Comparison of ENCODE assay signal across 8 cellular contexts in the genomic region with DNA sequence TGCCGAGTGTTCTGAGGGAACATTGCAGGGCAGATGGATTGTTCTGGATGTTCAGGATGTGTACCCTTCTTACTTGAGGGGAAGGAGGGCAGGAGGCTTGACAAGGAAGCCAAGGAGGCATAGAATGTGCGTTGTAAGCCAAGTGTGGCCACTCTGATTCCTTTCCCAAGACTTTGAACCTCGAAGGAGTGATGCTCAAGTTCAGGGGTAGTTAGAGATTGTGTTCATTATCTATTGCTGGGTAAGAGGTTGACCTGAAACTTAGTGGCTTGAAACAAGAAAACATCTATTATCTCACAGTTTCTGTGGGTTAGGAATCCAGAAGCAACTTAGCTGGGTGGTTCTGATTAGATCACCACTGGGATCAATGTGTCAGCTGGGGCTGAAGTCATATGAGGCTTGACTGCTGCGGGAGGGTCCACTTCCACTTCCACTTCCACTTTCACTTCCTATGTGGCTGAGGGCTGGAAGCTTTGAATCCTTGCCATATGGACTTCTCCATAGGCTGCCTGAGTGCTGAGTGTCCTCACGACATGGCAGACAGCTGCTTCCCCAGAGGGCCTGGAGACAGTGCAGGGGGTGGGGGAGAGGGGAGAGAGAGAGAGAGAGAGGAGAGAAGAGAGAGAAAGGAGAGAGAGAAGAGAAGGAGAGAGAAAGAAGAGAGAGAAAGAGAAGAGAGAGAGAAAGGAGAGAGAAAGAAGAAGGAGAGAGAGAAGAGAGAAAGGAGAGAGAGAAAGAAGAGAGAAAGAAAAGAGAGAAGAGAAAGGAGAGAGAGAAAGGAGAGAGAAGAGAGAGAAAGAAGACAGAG. TPM values are rescaled to one million over a fixed set of nuclear protein-coding genes. Genes with fewer than 3 reads are reported as not detected.
DNase-seq lines count a peak whose midpoint lies in the region; ATAC-seq and TF ChIP-seq lines count a peak whose summit lies in the region.

No MANE protein-coding gene starts in this region.

- no peaks in the 10 kb centered on the region for H3K36me3 ChIP-seq in effector memory CD4-positive, alpha-beta T cell (ENCODE audit: control insufficient read depth, insufficient read depth, low read length)

- DNase-seq in T-helper 2 cell treated with Interferon-gamma antibody and Interleukin-4, amounts not matched to agents 5 μg/mL and 100 μg/mL, for 36 hours (ENCODE audit: low spot score), result peak; percentile 23
- no peak for DNase-seq in natural killer cell treated with Interleukin-12 subunit alpha and Interleukin-12 subunit beta and Interleukin-15 and Interleukin-18, amount 100 ng/mL, for 72 hours (ENCODE audit: low spot score)
- DNase-seq in effector memory CD4-positive, alpha-beta T cell, result no peak
- DNase-seq in RWPE1 (ENCODE audit: low spot score) (no peak), HEK293T (ENCODE audit: extremely low spot score) (no peak), LoVo (ENCODE audit: low spot score) (no peak)

- CTCF ChIA-PET in RWPE1 (lab: Yijun Ruan, JAX) (interaction anchor here (0.6 to 1.8 kb wide), 3 partner anchors 22 to 458 kb away, joined by 3 to 7 read pairs (median 4); no protein-coding TSS in a partner anchor), HEK293T (lab: Yijun Ruan, JAX) (interaction anchor here (0.5 kb wide), 1 partner anchor 241 kb away, joined by 3 read pairs; no protein-coding TSS in a partner anchor)

- peaks cover 7% of the 10 kb centered on the region for H3K27me3 ChIP-seq in effector memory CD4-positive, alpha-beta T cell (replicated peaks; ENCODE audit: control insufficient read depth, insufficient read depth, low read length, poor library complexity, severe bottlenecking)

- H3K4me1 Mint-ChIP-seq in T-helper 2 cell treated with Interferon-gamma antibody and Interleukin-4, amounts not matched to agents 5 μg/mL and 100 μg/mL, for 36 hours (ENCODE audit: low read depth), result peaks cover 6% of the 10 kb centered on the region
- H3K4me1 Mint-ChIP-seq in natural killer cell treated with Interleukin-12 subunit alpha and Interleukin-12 subunit beta and Interleukin-15 and Interleukin-18, amount 100 ng/mL, for 72 hours (ENCODE audit: low read depth in 2 of 2), result peaks cover 16 to 17% of the 10 kb centered on the region in 2 donors

- POLR2A ChIA-PET in RWPE1 (lab: Yijun Ruan, JAX; ENCODE audit: low non-redundant PET) (interaction anchor here (0.5 kb wide), 1 partner anchor 764 kb away, joined by 3 read pairs; no protein-coding TSS in a partner anchor), HEK293T (lab: Yijun Ruan, JAX) (no interaction called here)

- H3K4me3 ChIP-seq in effector memory CD4-positive, alpha-beta T cell (ENCODE audit: insufficient read depth, low read depth, low read length, poor library complexity, severe bottlenecking), result no peak overlapping the region

- peaks cover 49% of the 10 kb centered on the region for H3K27me3 Mint-ChIP-seq in T-helper 2 cell treated with Interferon-gamma antibody and Interleukin-4, amounts not matched to agents 5 μg/mL and 100 μg/mL, for 36 hours (ENCODE audit: low read depth)
- peaks cover 38 to 82% of the 10 kb centered on the region in 2 donors for H3K27me3 Mint-ChIP-seq in natural killer cell treated with Interleukin-12 subunit alpha and Interleukin-12 subunit beta and Interleukin-15 and Interleukin-18, amount 100 ng/mL, for 72 hours

- no peak overlapping the region for H3K27ac ChIP-seq in effector memory CD4-positive, alpha-beta T cell (ENCODE audit: insufficient read depth, low read length, poor library complexity, severe bottlenecking)
- H3K27ac ChIP-seq in RWPE1, result no peak overlapping the region

- peak; percentile 27 for ATAC-seq in GM18520 (IDR thresholded peaks at IDR 0.05; ENCODE audit: unreplicated experiment)
- peak; percentile 42 for ATAC-seq in HG02642 (IDR thresholded peaks at IDR 0.05; ENCODE audit: poor library complexity, unreplicated experiment)
- ATAC-seq in natural killer cell treated with Interleukin-12 subunit alpha and Interleukin-12 subunit beta and Interleukin-15 and Interleukin-18, amount 100 ng/mL, for 72 hours, result peak; percentile 57 to 79

- no peaks in the 10 kb centered on the region for H3K9me3 ChIP-seq in effector memory CD4-positive, alpha-beta T cell (ENCODE audit: control insufficient read depth, low read length)

- H3K36me3 Mint-ChIP-seq in T-helper 2 cell treated with Interferon-gamma antibody and Interleukin-4, amounts not matched to agents 5 μg/mL and 100 μg/mL, for 36 hours (ENCODE audit: low read depth), result no peaks in the 10 kb centered on the region
- H3K36me3 Mint-ChIP-seq in natural killer cell treated with Interleukin-12 subunit alpha and Interleukin-12 subunit beta and Interleukin-15 and Interleukin-18, amount 100 ng/mL, for 72 hours, result no peaks in the 10 kb centered on the region

- TF ChIP-seq CTCF in RWPE1 (conservative IDR thresholded peaks at IDR 0.05; ENCODE audit: low read depth), result no peak

- no peaks in the 10 kb centered on the region for H3K9me3 Mint-ChIP-seq in T-helper 2 cell treated with Interferon-gamma antibody and Interleukin-4, amounts not matched to agents 5 μg/mL and 100 μg/mL, for 36 hours
- H3K9me3 Mint-ChIP-seq in natural killer cell treated with Interleukin-12 subunit alpha and Interleukin-12 subunit beta and Interleukin-15 and Interleukin-18, amount 100 ng/mL, for 72 hours, result no peaks in the 10 kb centered on the region

- no peak overlapping the region for H3K4me3 Mint-ChIP-seq in T-helper 2 cell treated with Interferon-gamma antibody and Interleukin-4, amounts not matched to agents 5 μg/mL and 100 μg/mL, for 36 hours
- H3K4me3 Mint-ChIP-seq in natural killer cell treated with Interleukin-12 subunit alpha and Interleukin-12 subunit beta and Interleukin-15 and Interleukin-18, amount 100 ng/mL, for 72 hours, result no peak overlapping the region

- H3K27ac Mint-ChIP-seq in T-helper 2 cell treated with Interferon-gamma antibody and Interleukin-4, amounts not matched to agents 5 μg/mL and 100 μg/mL, for 36 hours, result no peak overlapping the region
- peak overlapping the region in 1 of 2 donors; percentile 5 for H3K27ac Mint-ChIP-seq in natural killer cell treated with Interleukin-12 subunit alpha and Interleukin-12 subunit beta and Interleukin-15 and Interleukin-18, amount 100 ng/mL, for 72 hours

- no peaks in the 10 kb centered on the region for H3K4me1 ChIP-seq in effector memory CD4-positive, alpha-beta T cell (ENCODE audit: control insufficient read depth, insufficient read depth, low read length, poor library complexity, severe bottlenecking)

TF ChIP-seq in HEK293T, 16 proteins besides CTCF, POLR2A, EP300 and RAD21:
- TF ChIP-seq FOXA1 (IDR thresholded peaks at IDR 0.05) (no peak), SUZ12 (IDR thresholded peaks at IDR 0.05) (no peak), FOXM1 (IDR thresholded peaks at IDR 0.05; ENCODE audit: borderline replicate concordance) (no peak), NFRKB (IDR thresholded peaks at IDR 0.05) (no peak), LEF1 (IDR thresholded peaks at IDR 0.05; ENCODE audit: borderline replicate concordance) (no peak), L3MBTL2 (conservative IDR thresholded peaks at IDR 0.05) (no peak), ELF4 (IDR thresholded peaks at IDR 0.05) (no peak)

RNA-seq across cellular contexts. Expression of a gene that starts 6.9 kb away (rescaled TPM):
- total RNA-seq in natural killer cell treated with Interleukin-12 subunit alpha and Interleukin-12 subunit beta and Interleukin-15 and Interleukin-18, amount 100 ng/mL, for 72 hours, result 10 to 100 TPM in 1 of 2 donors, 1 to 10 TPM in 1; 6.7 to 32.7 TPM

RNA-seq across cellular contexts. Expression of a gene that starts 21.5 kb away (rescaled TPM):
- 10 to 100 TPM; 33.9 to 34.2 TPM for total RNA-seq in natural killer cell treated with Interleukin-12 subunit alpha and Interleukin-12 subunit beta and Interleukin-15 and Interleukin-18, amount 100 ng/mL, for 72 hours
